In the genomic region with DNA sequence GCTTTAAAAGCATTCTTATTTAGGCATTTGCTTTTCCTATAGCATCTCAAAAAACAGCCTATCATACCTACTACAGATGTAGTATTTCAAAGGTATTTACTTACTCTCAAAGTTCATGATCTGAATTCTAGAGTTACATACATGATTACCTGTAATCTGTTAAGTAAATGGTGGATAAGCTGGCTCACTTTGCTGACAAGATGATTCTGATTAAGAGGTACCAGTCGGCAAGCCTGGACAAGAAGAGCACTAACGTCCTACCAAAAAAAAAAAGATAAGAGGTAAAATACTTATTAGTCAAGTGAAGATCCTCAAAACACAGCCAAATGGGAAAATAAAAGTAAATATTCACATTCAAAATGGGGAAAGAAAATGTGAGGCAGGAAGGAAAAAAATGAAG, we compare ENCODE assay signal across 11 cellular contexts.
"Had no signal": no experiment of that assay in that cellular context is flagged by ENCODE, and none has a peak within 500 bp of the region (broad histone marks: within the 10 kb centered on the region; RNA-seq: fewer than 3 reads in every experiment).

No MANE protein-coding gene starts in this region.

- H3K27ac ChIP-seq: ascending aorta, cardiac muscle cell, heart left ventricle, pancreas, stomach, thoracic aorta had no signal

- H3K9me3 ChIP-seq: ascending aorta, heart left ventricle, pancreas, stomach, thoracic aorta had no signal

- H3K9me3 Mint-ChIP-seq: activated naive CD8-positive, alpha-beta T cell treated with anti-CD3 and anti-CD28 coated beads, Interleukin-2, amount 50 U/mL, for 24 hours had no signal

- DNase-seq: activated gamma-delta T cell; activated naive CD8-positive, alpha-beta T cell treated with anti-CD3 and anti-CD28 coated beads, Interleukin-2, amount 50 U/mL, for 24 hours; foreskin melanocyte; heart left ventricle; pancreas; stimulated activated CD4-positive, alpha-beta T cell treated with anti-CD3 and anti-CD28 coated beads, Interleukin-12 subunit alpha, Interleukin-12 subunit beta, amount 100 ng/mL, for 4 hours; stomach had no signal

- H3K27ac Mint-ChIP-seq: activated naive CD8-positive, alpha-beta T cell treated with anti-CD3 and anti-CD28 coated beads, Interleukin-2, amount 50 U/mL, for 24 hours had no signal

- ATAC-seq: activated naive CD8-positive, alpha-beta T cell treated with anti-CD3 and anti-CD28 coated beads, Interleukin-2, amount 50 U/mL, for 24 hours; heart left ventricle; left lobe of liver; pancreas had no signal

- H3K27me3 ChIP-seq: ascending aorta, cardiac muscle cell, heart left ventricle, pancreas, stomach had no signal

- H3K4me3 Mint-ChIP-seq: activated naive CD8-positive, alpha-beta T cell treated with anti-CD3 and anti-CD28 coated beads, Interleukin-2, amount 50 U/mL, for 24 hours had no signal

- H3K4me3 ChIP-seq: ascending aorta, cardiac muscle cell, heart left ventricle, pancreas, stomach, thoracic aorta had no signal
